In the genomic region with DNA sequence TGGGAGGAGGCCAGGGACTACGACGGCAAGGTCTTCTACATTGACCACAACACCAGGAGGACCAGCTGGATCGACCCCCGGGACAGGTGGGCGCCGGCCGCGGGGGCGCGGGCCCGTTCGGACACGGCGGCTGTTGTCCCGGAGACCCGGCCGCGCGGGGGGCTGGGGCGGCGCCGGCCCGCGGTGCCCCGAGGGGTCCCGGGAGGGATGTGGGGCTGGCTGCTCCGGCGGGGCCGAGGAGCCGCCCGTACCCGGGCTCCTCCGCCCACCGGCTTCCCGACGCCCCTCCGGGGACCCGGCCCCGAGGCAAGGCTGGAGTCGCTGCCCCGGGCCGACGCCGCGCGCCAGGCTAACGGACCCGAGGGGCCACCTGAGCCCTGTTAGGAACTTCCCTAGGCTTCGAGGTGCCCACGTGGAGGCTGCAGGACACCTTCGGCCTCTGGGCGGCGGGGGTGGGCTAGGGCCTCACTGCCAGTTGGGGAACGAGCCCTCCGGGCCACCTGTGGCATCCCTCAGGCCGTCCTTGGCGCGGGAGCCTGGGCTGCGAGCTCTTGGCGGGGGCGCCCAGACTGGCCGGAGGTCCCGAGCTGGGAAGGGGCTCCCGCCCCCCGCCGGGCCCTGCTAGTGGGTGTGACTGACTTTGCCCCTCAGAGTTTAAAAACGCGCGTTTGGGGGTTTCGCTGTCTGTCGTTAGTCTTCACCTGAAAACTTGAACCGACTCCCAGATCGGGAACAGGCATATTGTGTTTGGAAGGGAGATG, we compare ENCODE assay signal across 8 cellular contexts. TPM values are rescaled to one million over a fixed set of nuclear protein-coding genes. Genes with fewer than 3 reads are reported as not detected.
DNase-seq lines count a peak whose midpoint lies in the region; ATAC-seq and TF ChIP-seq lines count a peak whose summit lies in the region.

No MANE protein-coding gene starts in this region.

- no peaks in the 10 kb centered on the region for H3K9me3 Mint-ChIP-seq in stimulated activated naive CD8-positive, alpha-beta T cell treated with anti-CD3 and anti-CD28 coated beads, Interleukin-15, amount 100 ng/mL, for 72 hours

- in situ Hi-C loops in SK-MEL-5 (cut with HindIII; ENCODE audit: low pct_unique_long_range_greater_than_20kb, low sequenced_read_pairs) = no loop called here

- H3K4me1 Mint-ChIP-seq in stimulated activated naive CD8-positive, alpha-beta T cell treated with anti-CD3 and anti-CD28 coated beads, Interleukin-15, amount 100 ng/mL, for 72 hours = no peaks in the 10 kb centered on the region

- no peaks in the 10 kb centered on the region for H3K27me3 ChIP-seq in liver (ENCODE audit: control insufficient read depth in 4 of 4, insufficient read depth in 4 of 4, low read length in 3 of 4)

- peaks cover 11 to 32% (median 23%) of the 10 kb centered on the region in 4 donors for H3K4me1 ChIP-seq in liver (ENCODE audit: control insufficient read depth in 4 of 4, insufficient read depth in 4 of 4, low read length in 3 of 4)

- CTCF ChIA-PET in AG04449 (lab: Yijun Ruan, JAX) = interaction anchor here (1.3 to 5.9 kb wide), 9 partner anchors 10 to 175 kb away, joined by 3 to 50 read pairs (median 11); no protein-coding TSS in a partner anchor

- peak overlapping the region; percentile 94 for H3K4me3 ChIP-seq in AG04449 (ENCODE audit: low read depth, low read length)
- H3K4me3 ChIP-seq in choroid plexus epithelial cell (ENCODE audit: low read depth, low read length) = peak overlapping the region; percentile 84
- H3K4me3 ChIP-seq in liver (ENCODE audit: low read depth in 1 of 3, low read length in 3 of 3) = peak overlapping the region; percentile 80 to 88 (median 84)

- TF ChIP-seq RAD21 in liver (IDR thresholded peaks at IDR 0.05) = peak in 1 of 2 donors; percentile 20

- peak; percentile 28 for TF ChIP-seq CTCF in AG04449 (IDR thresholded peaks at IDR 0.05; ENCODE audit: insufficient read depth, low read length, missing control alignments)
- peak; percentile 27 for TF ChIP-seq CTCF in choroid plexus epithelial cell (conservative IDR thresholded peaks at IDR 0.05; ENCODE audit: low read depth, low read length)
- TF ChIP-seq CTCF in liver (IDR thresholded peaks at IDR 0.05; ENCODE audit: low read depth, low read length, missing input control) = no peak

- ATAC-seq in GM19397 (IDR thresholded peaks at IDR 0.05; ENCODE audit: unreplicated experiment) (peak; percentile 21), HG03108 (IDR thresholded peaks at IDR 0.05; ENCODE audit: unreplicated experiment) (no peak), GM18868 (IDR thresholded peaks at IDR 0.05; ENCODE audit: unreplicated experiment) (no peak)
- ATAC-seq in stimulated activated naive CD8-positive, alpha-beta T cell treated with anti-CD3 and anti-CD28 coated beads, Interleukin-15, amount 100 ng/mL, for 72 hours = peak; percentile 32

- POLR2A ChIA-PET in AG04449 (lab: Yijun Ruan, JAX) = interaction anchor here (1.3 kb wide), 2 partner anchors 41 to 182 kb away, joined by 3 to 5 read pairs; no protein-coding TSS in a partner anchor

- no peaks in the 10 kb centered on the region for H3K9me3 ChIP-seq in liver (ENCODE audit: control insufficient read depth in 4 of 4, low read length in 3 of 4)

- H3K27ac ChIP-seq in liver (ENCODE audit: low read depth in 1 of 2, low read length in 2 of 2) = peak overlapping the region; percentile 93

- DNase-seq in AG04449 (ENCODE audit: low read depth, low spot score) = no peak
- peak; percentile 30 for DNase-seq in SK-MEL-5 (ENCODE audit: low read depth, low spot score)
- peak; percentile 23 for DNase-seq in choroid plexus epithelial cell (ENCODE audit: low read depth)
- peak; percentile 27 to 33 for DNase-seq in stimulated activated naive CD8-positive, alpha-beta T cell treated with anti-CD3 and anti-CD28 coated beads, Interleukin-15, amount 100 ng/mL, for 72 hours

- no peaks in the 10 kb centered on the region for H3K36me3 ChIP-seq in liver (ENCODE audit: control insufficient read depth in 4 of 4, insufficient read depth in 3 of 4, low read depth in 1 of 4, low read length in 3 of 4)

- peak overlapping the region; percentile 57 to 72 for H3K4me3 Mint-ChIP-seq in stimulated activated naive CD8-positive, alpha-beta T cell treated with anti-CD3 and anti-CD28 coated beads, Interleukin-15, amount 100 ng/mL, for 72 hours

- 2% methylated on average over 73 of the region's 73 CpGs for WGBS in liver

- no peak overlapping the region for H3K27ac Mint-ChIP-seq in stimulated activated naive CD8-positive, alpha-beta T cell treated with anti-CD3 and anti-CD28 coated beads, Interleukin-15, amount 100 ng/mL, for 72 hours

- H3K9ac ChIP-seq in liver (ENCODE audit: low read depth in 1 of 2, low read length in 2 of 2) = peak overlapping the region; percentile 82 to 91

- H3K27me3 Mint-ChIP-seq in stimulated activated naive CD8-positive, alpha-beta T cell treated with anti-CD3 and anti-CD28 coated beads, Interleukin-15, amount 100 ng/mL, for 72 hours = peaks cover 37% of the 10 kb centered on the region

TF ChIP-seq in liver, 16 proteins besides CTCF, POLR2A, EP300 and RAD21:
- TF ChIP-seq FOXA1 (IDR thresholded peaks at IDR 0.05) = no peak
- TF ChIP-seq, protein P1, sequence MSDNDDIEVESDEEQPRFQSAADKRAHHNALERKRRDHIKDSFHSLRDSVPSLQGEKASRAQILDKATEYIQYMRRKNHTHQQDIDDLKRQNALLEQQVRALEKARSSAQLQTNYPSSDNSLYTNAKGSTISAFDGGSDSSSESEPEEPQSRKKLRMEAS (IDR thresholded peaks at IDR 0.05) = no peak
- no peak for TF ChIP-seq YY1 (IDR thresholded peaks at IDR 0.05)

RNA-seq across cellular contexts. Expression of a gene that starts 0.7 kb away (rescaled TPM):
- 10.8 and 12.7 TPM in 2 replicates for total RNA-seq in SK-MEL-5 (2014; rRNA removed; shearing (Covaris generic))
- 16.6 and 21.1 TPM in 2 replicates for polyA plus RNA-seq in SK-MEL-5 (2015; cell fraction: cytosol; rRNA removed)
- 58.9 and 83.4 TPM in 2 replicates for polyA plus RNA-seq in SK-MEL-5 (2015; cell fraction: nucleus; rRNA removed)
- total RNA-seq in liver = 10 to 100 TPM; 10.5 to 60.1 TPM
- 10 to 100 TPM in 1 of 2 donors, 1 to 10 TPM in 1; 8.6 to 16.1 TPM for polyA plus RNA-seq in liver

Comparison
In these comparisons a context has a peak if more than half of its experiments do, and no peak if none do; other contexts are left out.
1. ATAC-seq: peak in GM19397 (single experiment) and stimulated activated naive CD8-positive, alpha-beta T cell treated with anti-CD3 and anti-CD28 coated beads, Interleukin-15, amount 100 ng/mL, for 72 hours (single experiment); none in HG03108 (single experiment) and GM18868 (single experiment).
2. Peak in every context shown above with its lines, with median percentiles within 50 percentile points of each other: H3K4me3 ChIP-seq.